In the genomic region with DNA sequence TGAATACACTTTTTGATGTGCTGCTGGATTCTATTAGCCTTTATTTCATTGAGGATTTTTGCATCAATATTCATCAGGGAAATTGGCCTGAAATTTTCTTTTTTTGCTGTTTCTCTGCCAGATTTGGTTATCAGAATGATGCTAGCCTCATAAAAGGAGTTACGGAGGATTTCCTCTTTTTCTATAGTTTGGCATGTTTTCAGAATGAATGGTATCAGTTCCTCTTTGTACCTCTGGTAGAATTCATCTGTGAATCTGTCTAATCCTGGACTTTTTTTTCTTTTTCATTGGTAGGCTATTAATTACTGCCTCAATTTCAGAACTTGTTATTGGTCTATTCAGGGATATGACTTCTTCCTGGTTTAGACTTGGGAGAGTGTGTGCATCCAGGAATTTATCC, we compare ENCODE assay signal across 30 cellular contexts.
"Had no signal": no experiment of that assay in that cellular context is flagged by ENCODE, and none has a peak within 500 bp of the region (broad histone marks: within the 10 kb centered on the region; RNA-seq: fewer than 3 reads in every experiment).

No MANE protein-coding gene starts in this region.

- H3K4me3 ChIP-seq: adrenal gland, ascending aorta, hepatocyte, lower lobe of right lung, right lobe of liver, skin epidermis, suprapubic skin, tibial nerve had no signal

- H3K9me3 ChIP-seq: adrenal gland, ascending aorta, lower lobe of right lung, right lobe of liver, suprapubic skin, tibial nerve had no signal

- H3K9me3 Mint-ChIP-seq: activated T-cell treated with anti-CD3 and anti-CD28 coated beads, Interleukin-2, amount 50 U/mL, for 24 hours; activated T-helper 2 cell treated with anti-CD3 and anti-CD28 coated beads, Interferon-gamma antibody, Interleukin-2, Interleukin-4, amounts not matched to agents 10 μg/mL and 5 μg/mL and 100 μg/mL, durations not matched to agents 14 hours and 24 hours and 36 hours; effector memory CD8-positive, alpha-beta T cell; naive thymus-derived CD4-positive, alpha-beta T cell; neural crest cell; stimulated activated naive CD8-positive, alpha-beta T cell treated with anti-CD3 and anti-CD28 coated beads, Interleukin-15, Interleukin-2, amounts not matched to agents 100 ng/mL and 50 ng/mL, for 24 hours had no signal

- H3K36me3 ChIP-seq: adrenal gland, ascending aorta, brain microvascular endothelial cell, lower lobe of right lung, right lobe of liver, suprapubic skin, tibial nerve had no signal

- DNase-seq: activated CD4-positive, alpha-beta T cell treated with anti-CD3 and anti-CD28 coated beads, Interleukin-2, amount 50 U/mL, for 4 hours; activated CD4-positive, CD25-positive, alpha-beta regulatory T cell treated with anti-CD3 and anti-CD28 coated beads, Interleukin-2, amount 50 U/mL, for 72 hours; activated CD8-positive, alpha-beta memory T cell treated with anti-CD3 and anti-CD28 coated beads for 24 hours; activated CD8-positive, alpha-beta memory T cell treated with anti-CD3 and anti-CD28 coated beads, Interleukin-2, amount 50 U/mL, for 4 hours; activated naive CD4-positive, alpha-beta T cell; activated T-cell treated with anti-CD3 and anti-CD28 coated beads, Interleukin-2, amount 50 U/mL, for 24 hours; adrenal gland; brain microvascular endothelial cell; caudate nucleus; effector memory CD8-positive, alpha-beta T cell; foreskin melanocyte; immature natural killer cell; lower lobe of right lung; naive thymus-derived CD4-positive, alpha-beta T cell; occipital lobe; posterior cingulate gyrus; right lobe of liver; stimulated activated CD4-positive, alpha-beta T cell treated with anti-CD3 and anti-CD28 coated beads, Interleukin-1b, Interleukin-23, amount 100 ng/mL, for 48 hours; T1000 had no signal

- H3K27me3 ChIP-seq: adrenal gland, ascending aorta, brain microvascular endothelial cell, hepatocyte, right lobe of liver, suprapubic skin, tibial nerve had no signal

- H3K27me3 Mint-ChIP-seq: activated naive CD8-positive, alpha-beta T cell; activated T-cell treated with anti-CD3 and anti-CD28 coated beads, Interleukin-2, amount 50 U/mL, for 24 hours; effector memory CD8-positive, alpha-beta T cell; stimulated activated naive CD8-positive, alpha-beta T cell treated with anti-CD3 and anti-CD28 coated beads, Interleukin-15, Interleukin-2, amounts not matched to agents 100 ng/mL and 50 ng/mL, for 24 hours had no signal

- H3K36me3 Mint-ChIP-seq: activated naive CD8-positive, alpha-beta T cell; immature natural killer cell; naive thymus-derived CD4-positive, alpha-beta T cell had no signal

- ATAC-seq: effector memory CD8-positive, alpha-beta T cell; esophagus mucosa; left lobe of liver; lower lobe of right lung; naive thymus-derived CD4-positive, alpha-beta T cell; right lobe of liver had no signal

- H3K27ac Mint-ChIP-seq: activated naive CD8-positive, alpha-beta T cell; activated T-cell treated with anti-CD3 and anti-CD28 coated beads, Interleukin-2, amount 50 U/mL, for 24 hours; activated T-helper 2 cell treated with anti-CD3 and anti-CD28 coated beads, Interferon-gamma antibody, Interleukin-2, Interleukin-4, amounts not matched to agents 10 μg/mL and 5 μg/mL and 100 μg/mL, durations not matched to agents 14 hours and 24 hours and 36 hours; effector memory CD8-positive, alpha-beta T cell; immature natural killer cell; naive thymus-derived CD4-positive, alpha-beta T cell had no signal

- H3K4me1 Mint-ChIP-seq: immature natural killer cell, neural crest cell had no signal

- H3K4me3 Mint-ChIP-seq: activated naive CD8-positive, alpha-beta T cell; activated T-cell treated with anti-CD3 and anti-CD28 coated beads, Interleukin-2, amount 50 U/mL, for 24 hours; effector memory CD8-positive, alpha-beta T cell; immature natural killer cell; naive thymus-derived CD4-positive, alpha-beta T cell; neural crest cell; stimulated activated naive CD8-positive, alpha-beta T cell treated with anti-CD3 and anti-CD28 coated beads, Interleukin-15, Interleukin-2, amounts not matched to agents 100 ng/mL and 50 ng/mL, for 24 hours had no signal
